10 cellular contexts compared by ENCODE assay signal in the genomic region with DNA sequence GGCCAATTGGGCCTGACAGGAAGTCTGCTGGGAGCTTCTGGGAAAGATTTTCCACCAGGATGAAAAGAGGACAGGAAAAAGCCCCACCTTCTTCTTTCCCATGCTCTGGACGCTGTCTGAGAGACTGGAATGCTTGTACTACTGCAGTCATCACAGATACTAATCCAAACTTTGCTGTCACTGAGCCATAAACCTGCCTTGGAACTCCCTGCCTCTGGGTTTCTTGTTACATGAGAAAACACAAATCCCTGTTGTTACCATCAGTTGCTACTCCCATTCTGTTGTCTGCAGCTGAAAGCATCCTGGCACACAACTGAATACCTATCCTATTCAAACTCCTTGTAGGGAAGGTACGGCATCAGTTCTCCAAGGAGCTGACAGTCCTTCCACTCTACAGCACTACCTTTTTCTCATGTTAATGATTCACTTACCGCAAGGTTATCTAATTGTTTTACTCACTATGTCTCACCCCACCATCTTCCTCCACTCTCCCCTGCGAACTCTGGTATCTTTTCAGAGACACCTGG.
DNase-seq lines count a peak whose midpoint lies in the region; ATAC-seq and TF ChIP-seq lines count a peak whose summit lies in the region.
"Had no signal": no experiment of that assay in that cellular context is flagged by ENCODE, and none has a peak within 500 bp of the region (broad histone marks: within the 10 kb centered on the region; RNA-seq: fewer than 3 reads in every experiment).

No MANE protein-coding gene starts in this region.

- H3K36me3 ChIP-seq in esophagus muscularis mucosa = peaks cover 20 to 60% (median 35%) of the 10 kb centered on the region in 4 donors
- H3K36me3 ChIP-seq in mesodermal cell (ENCODE audit: control insufficient read depth, insufficient read depth, low read length) = peaks cover 57% of the 10 kb centered on the region
- H3K36me3 ChIP-seq: ovary had no signal

- 76% methylated on average over 4 of the region's 4 CpGs for whole genome bisulfite sequencing in esophagus muscularis mucosa
- WGBS in mesodermal cell (ENCODE audit: insufficient coverage in 2 of 2), 2 experiments = 70 to 71% methylated on average over 4 of the region's 4 CpGs

- TF ChIP-seq CTCF in AG10803 (conservative IDR thresholded peaks at IDR 0.05; ENCODE audit: low read length) (no peak), esophagus muscularis mucosa (IDR thresholded peaks at IDR 0.05) (no peak)

- H3K9me3 ChIP-seq in esophagus muscularis mucosa = no peaks in the 10 kb centered on the region
- H3K9me3 ChIP-seq in mesodermal cell (ENCODE audit: control insufficient read depth, low read length) = no peaks in the 10 kb centered on the region
- H3K9me3 ChIP-seq: ovary had no signal

- no peaks in the 10 kb centered on the region for H3K27me3 ChIP-seq in esophagus muscularis mucosa
- H3K27me3 ChIP-seq: ovary had no signal

- no peak for TF ChIP-seq EP300 in esophagus muscularis mucosa (IDR thresholded peaks at IDR 0.05)

- H3K27ac ChIP-seq in esophagus muscularis mucosa (replicated peaks in 1 of 4) (peak overlapping the region; percentile 21 to 56 (median 48)), mesodermal cell (ENCODE audit: low read depth, low read length, severe bottlenecking) (peak overlapping the region; percentile 80)
- H3K27ac ChIP-seq: ovary had no signal

- DNase-seq in AG10803 (ENCODE audit: low read depth) (peak; percentile 81), LHCN-M2 (ENCODE audit: low read depth) (peak; percentile 37), esophagus muscularis mucosa (ENCODE audit: extremely low spot score) (no peak), inferior parietal cortex (ENCODE audit: extremely low spot score) (no peak)
- no peak for DNase-seq in stimulated activated naive CD4-positive, alpha-beta T cell treated with Interleukin-2 at 50 U/mL for 16 hours (lab: John Stamatoyannopoulos, UW)
- DNase-seq: activated naive CD4-positive, alpha-beta T cell treated with anti-CD3 and anti-CD28 coated beads for 36 hours; ovary had no signal

- no peak for ATAC-seq in HG02973 (IDR thresholded peaks at IDR 0.05; ENCODE audit: unreplicated experiment)
- ATAC-seq in GM18868 (IDR thresholded peaks at IDR 0.05; ENCODE audit: unreplicated experiment) = no peak

- H3K4me3 ChIP-seq in AG10803 (ENCODE audit: low read length) (no peak overlapping the region), esophagus muscularis mucosa (no peak overlapping the region), mesodermal cell (ENCODE audit: extremely low read depth, insufficient read depth, low read length, poor library complexity, severe bottlenecking) (no peak overlapping the region)
- H3K4me3 ChIP-seq: ovary had no signal

- intact Hi-C loops in esophagus muscularis mucosa (cut with DNase I) = no loop called here

- H3K4me1 ChIP-seq in esophagus muscularis mucosa (peaks cover 13 to 36% (median 33%) of the 10 kb centered on the region in 4 donors), mesodermal cell (ENCODE audit: control insufficient read depth, insufficient read depth, low read length, poor library complexity, severe bottlenecking) (peaks cover 14% of the 10 kb centered on the region)

- TF ChIP-seq POLR2A in esophagus muscularis mucosa (IDR thresholded peaks at IDR 0.05; ENCODE audit: low read depth) = no peak

Comparison
In these comparisons a context has a peak if more than half of its experiments do, and no peak if none do; other contexts are left out.
1. DNase-seq: peak in AG10803 (single experiment) and LHCN-M2 (single experiment); none in esophagus muscularis mucosa (single experiment), stimulated activated naive CD4-positive, alpha-beta T cell treated with Interleukin-2 at 50 U/mL for 16 hours (single experiment) and inferior parietal cortex (single experiment).